ENCODE assay signal across 1 cellular context in the genomic region with DNA sequence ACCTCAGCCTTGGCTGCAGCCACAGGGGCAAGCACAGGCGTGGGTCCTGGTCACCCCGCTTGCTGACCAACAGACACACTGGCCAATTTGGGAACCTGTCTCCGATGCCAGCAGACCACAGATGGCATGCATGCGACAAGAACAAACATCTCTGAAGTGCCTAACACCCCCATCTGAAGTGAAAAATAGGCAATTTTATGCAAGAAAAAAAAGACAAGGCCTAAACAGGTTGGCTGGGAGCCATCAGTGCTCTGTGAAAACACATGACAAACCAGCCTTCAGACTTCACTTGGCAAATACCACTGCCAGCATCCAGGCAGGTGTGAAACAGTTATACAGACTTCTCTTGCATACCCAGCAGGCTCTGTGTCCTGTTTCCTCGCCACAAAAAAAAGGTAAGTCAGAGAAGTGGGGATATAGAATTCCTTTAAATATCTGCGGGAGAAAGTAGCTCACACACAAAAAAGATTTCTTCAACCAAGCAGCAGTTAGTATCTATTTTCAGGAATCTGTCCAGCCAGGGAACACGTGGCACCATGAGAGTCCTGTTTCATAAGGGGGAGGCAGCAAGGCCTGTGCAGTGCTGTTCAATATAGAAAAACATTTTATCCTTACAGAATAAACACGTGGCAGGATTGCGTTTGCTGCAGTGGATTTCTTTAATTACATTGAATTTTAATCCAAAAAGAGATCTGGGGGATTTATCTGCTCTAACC.
TF ChIP-seq lines count a peak whose summit lies in the region.

No MANE protein-coding gene starts in this region.

TF ChIP-seq in SK-N-SH, 30 proteins besides CTCF, POLR2A, EP300 and RAD21 (continued from another document):
- TF ChIP-seq, protein P1, sequence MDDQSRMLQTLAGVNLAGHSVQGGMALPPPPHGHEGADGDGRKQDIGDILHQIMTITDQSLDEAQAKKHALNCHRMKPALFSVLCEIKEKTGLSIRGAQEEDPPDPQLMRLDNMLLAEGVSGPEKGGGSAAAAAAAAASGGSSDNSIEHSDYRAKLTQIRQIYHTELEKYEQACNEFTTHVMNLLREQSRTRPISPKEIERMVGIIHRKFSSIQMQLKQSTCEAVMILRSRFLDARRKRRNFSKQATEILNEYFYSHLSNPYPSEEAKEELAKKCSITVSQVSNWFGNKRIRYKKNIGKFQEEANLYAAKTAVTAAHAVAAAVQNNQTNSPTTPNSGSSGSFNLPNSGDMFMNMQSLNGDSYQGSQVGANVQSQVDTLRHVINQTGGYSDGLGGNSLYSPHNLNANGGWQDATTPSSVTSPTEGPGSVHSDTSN (IDR thresholded peaks at IDR 0.05): no peak
- TF ChIP-seq EZH2phosphoT487 (IDR thresholded peaks at IDR 0.05; ENCODE audit: borderline replicate concordance, low read depth) (no peak), RFX5 (IDR thresholded peaks at IDR 0.05; ENCODE audit: low read length) (no peak), FOSL2 (IDR thresholded peaks at IDR 0.05; ENCODE audit: borderline replicate concordance, low read depth) (no peak)
